13 cellular contexts compared by ENCODE assay signal in the genomic region with DNA sequence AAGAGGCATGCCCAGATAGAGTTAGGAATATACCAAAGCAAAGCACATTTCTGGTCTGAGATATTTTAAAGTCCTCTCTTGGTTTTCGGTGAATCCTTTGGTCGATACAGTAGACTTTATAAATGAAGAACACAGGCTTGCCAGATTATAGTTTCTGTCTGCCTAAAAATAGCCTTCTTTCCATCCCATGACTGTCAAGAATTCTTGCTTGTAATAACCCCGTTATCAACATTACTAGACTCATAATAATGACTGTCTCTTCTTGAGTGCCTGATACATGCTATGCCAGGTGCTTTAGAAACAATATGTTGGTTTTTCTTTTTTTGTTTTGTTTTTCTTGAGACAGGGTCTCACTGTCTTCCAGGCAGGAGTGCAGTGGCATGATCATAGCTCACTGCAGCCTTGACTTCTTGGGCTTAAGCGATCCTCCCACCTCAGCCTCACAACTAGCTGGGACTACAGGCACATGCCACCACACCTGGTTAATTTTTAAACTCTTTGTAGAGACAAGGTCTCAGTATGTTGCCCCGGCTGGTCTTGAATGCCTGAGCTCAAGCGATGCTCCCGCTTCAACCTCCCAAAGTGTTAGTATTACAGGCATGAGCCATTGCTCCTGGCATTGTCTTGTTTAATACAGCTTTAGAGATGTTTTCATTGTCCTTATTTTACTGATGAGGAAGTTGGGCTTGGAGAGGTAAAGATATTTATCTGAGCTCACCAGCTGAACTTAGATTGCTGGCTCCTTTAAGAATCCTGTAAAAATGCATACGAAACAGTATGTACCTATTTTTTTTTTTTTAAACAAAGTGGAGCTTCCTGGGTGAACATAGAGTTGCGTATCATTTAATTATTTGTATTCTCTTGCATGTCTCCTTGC. TPM values are rescaled to one million over a fixed set of nuclear protein-coding genes. Genes with fewer than 3 reads are reported as not detected.
DNase-seq lines count a peak whose midpoint lies in the region; ATAC-seq, FAIRE-seq and TF ChIP-seq lines count a peak whose summit lies in the region.
"Had no signal": no experiment of that assay in that cellular context is flagged by ENCODE, and none has a peak within 500 bp of the region (broad histone marks: within the 10 kb centered on the region; RNA-seq: fewer than 3 reads in every experiment).

No MANE protein-coding gene starts in this region.

- no peaks in the 10 kb centered on the region for H3K9me3 ChIP-seq in uterus
- no peaks in the 10 kb centered on the region for H3K9me3 ChIP-seq in transverse colon

- H3K36me3 ChIP-seq in uterus (no peaks in the 10 kb centered on the region), transverse colon (no peaks in the 10 kb centered on the region)
- H3K36me3 ChIP-seq: WERI-Rb-1 had no signal

- in situ Hi-C loops in transverse colon (cut with MboI; ENCODE audit: low pct_ligation_motif_present in 1 of 4, low pct_unique_long_range_greater_than_20kb in 1 of 4, low sequenced_read_pairs in 3 of 4) = no loop called here

- no peak for TF ChIP-seq EP300 in transverse colon (IDR thresholded peaks at IDR 0.05; ENCODE audit: low read depth)

- 58 to 71% methylated on average over 5 to 9 of the region's 9 CpGs for WGBS in transverse colon (ENCODE audit: low coverage in 1 of 2), 2 donors

- H3K4me1 Mint-ChIP-seq in stimulated activated naive CD8-positive, alpha-beta T cell treated with anti-CD3 and anti-CD28 coated beads, Interleukin-15, Interleukin-2, amounts not matched to agents 100 ng/mL and 50 ng/mL, for 24 hours (ENCODE audit: low read depth) = peaks cover 92% of the 10 kb centered on the region
- H3K4me1 Mint-ChIP-seq in T-cell = peaks cover 89 to 96% (median 96%) of the 10 kb centered on the region in 3 donors
- H3K4me1 Mint-ChIP-seq in HFFc6 (ENCODE audit: low read depth) = peaks cover 24% of the 10 kb centered on the region

- H3K9me3 Mint-ChIP-seq in stimulated activated naive CD8-positive, alpha-beta T cell treated with anti-CD3 and anti-CD28 coated beads, Interleukin-15, Interleukin-2, amounts not matched to agents 100 ng/mL and 50 ng/mL, for 24 hours = no peaks in the 10 kb centered on the region
- H3K9me3 Mint-ChIP-seq in T-cell = no peaks in the 10 kb centered on the region
- no peaks in the 10 kb centered on the region for H3K9me3 Mint-ChIP-seq in HFFc6

- FAIRE-seq in HTR-8/SVneo (lab: Jason Lieb, UNC) = no peak

- no peaks in the 10 kb centered on the region for H3K27me3 Mint-ChIP-seq in stimulated activated naive CD8-positive, alpha-beta T cell treated with anti-CD3 and anti-CD28 coated beads, Interleukin-15, Interleukin-2, amounts not matched to agents 100 ng/mL and 50 ng/mL, for 24 hours
- H3K27me3 Mint-ChIP-seq in T-cell (no peaks in the 10 kb centered on the region), HFFc6 (ENCODE audit: insufficient read depth) (no peaks in the 10 kb centered on the region; the same call in none of the 2 replicates)

- no peak for TF ChIP-seq POLR2A in uterus (IDR thresholded peaks at IDR 0.05)
- no peak for TF ChIP-seq POLR2A in transverse colon (IDR thresholded peaks at IDR 0.05)

- H3K27me3 ChIP-seq in uterus (no peaks in the 10 kb centered on the region), transverse colon (no peaks in the 10 kb centered on the region)
- H3K27me3 ChIP-seq: dorsolateral prefrontal cortex had no signal

- ATAC-seq in stimulated activated naive CD8-positive, alpha-beta T cell treated with anti-CD3 and anti-CD28 coated beads, Interleukin-15, Interleukin-2, amounts not matched to agents 100 U/mL and 50 U/mL, for 24 hours = no peak
- ATAC-seq in T-cell (replicated peaks in 1 of 4) (no peak), left ventricle myocardium superior (peak; percentile 79)

- POLR2A ChIA-PET in T-cell (lab: Charles Lee) = no interaction called here

- TF ChIP-seq CTCF in uterus (IDR thresholded peaks at IDR 0.05) (no peak), HFFc6 (IDR thresholded peaks at IDR 0.05) (no peak), transverse colon (IDR thresholded peaks at IDR 0.05) (no peak)

- intact Hi-C loops in left ventricle myocardium superior (cut with micrococcal nuclease) (no loop called here), uterus (cut with DNase I; ENCODE audit: low total_unique reads) (no loop called here), transverse colon (cut with DNase I; ENCODE audit: low total_unique reads) (no loop called here)

- DNase-seq in stimulated activated naive CD8-positive, alpha-beta T cell treated with anti-CD3 and anti-CD28 coated beads, Interleukin-15, Interleukin-2, amounts not matched to agents 100 U/mL and 50 U/mL, for 24 hours = no peak
- DNase-seq in T-cell (no peak), left ventricle myocardium superior (no peak), uterus (no peak), HFFc6 (no peak), transverse colon (no peak), HTR-8/SVneo (ENCODE audit: insufficient read length, low spot score) (no peak)
- DNase-seq: activated naive CD4-positive, alpha-beta T cell; dorsolateral prefrontal cortex; NCI-H146; OCI-M1; WERI-Rb-1 had no signal

- no peak overlapping the region for H3K4me3 Mint-ChIP-seq in stimulated activated naive CD8-positive, alpha-beta T cell treated with anti-CD3 and anti-CD28 coated beads, Interleukin-15, Interleukin-2, amounts not matched to agents 100 ng/mL and 50 ng/mL, for 24 hours
- peak overlapping the region in 1 of 3 donors; percentile 57 for H3K4me3 Mint-ChIP-seq in T-cell
- no peak overlapping the region for H3K4me3 Mint-ChIP-seq in HFFc6

- peak overlapping the region; percentile 69 for H3K27ac Mint-ChIP-seq in stimulated activated naive CD8-positive, alpha-beta T cell treated with anti-CD3 and anti-CD28 coated beads, Interleukin-15, Interleukin-2, amounts not matched to agents 100 ng/mL and 50 ng/mL, for 24 hours
- peak overlapping the region; percentile 79 to 83 for H3K27ac Mint-ChIP-seq in T-cell
- no peak overlapping the region for H3K27ac Mint-ChIP-seq in HFFc6

- H3K4me1 ChIP-seq in uterus (no peaks in the 10 kb centered on the region), transverse colon (peaks cover 0 to 27% (median 15%) of the 10 kb centered on the region in 4 donors)

- H3K36me3 Mint-ChIP-seq in stimulated activated naive CD8-positive, alpha-beta T cell treated with anti-CD3 and anti-CD28 coated beads, Interleukin-15, Interleukin-2, amounts not matched to agents 100 ng/mL and 50 ng/mL, for 24 hours (ENCODE audit: low read depth) = peaks cover 26% of the 10 kb centered on the region
- H3K36me3 Mint-ChIP-seq in T-cell (peaks cover 21% of the 10 kb centered on the region), HFFc6 (ENCODE audit: low read depth) (peaks cover 5% of the 10 kb centered on the region; the same call in 1 of the 2 replicates)

- CTCF ChIA-PET in T-cell (lab: Charles Lee) = interaction anchor here in 1 of 2 donors (1.0 to 1.1 kb wide), 4 partner anchors 9 to 83 kb away, joined by 3 to 4 read pairs (median 4); no protein-coding TSS in a partner anchor

- H3K4me3 ChIP-seq in uterus (no peak overlapping the region), transverse colon (no peak overlapping the region)
- H3K4me3 ChIP-seq: dorsolateral prefrontal cortex had no signal

- peak overlapping the region; percentile 26 to 36 for H3K27ac ChIP-seq in uterus
- no peak overlapping the region for H3K27ac ChIP-seq in transverse colon
- H3K27ac ChIP-seq: WERI-Rb-1 had no signal

RNA-seq across cellular contexts. Expression of a gene that starts 30.4 kb away (rescaled TPM):
- total RNA-seq in T-cell = 10 to 100 TPM; 49.8 to 78.3 (median 63.7) TPM
- total RNA-seq in left ventricle myocardium superior = 3.4 TPM
- total RNA-seq in uterus = 10 to 100 TPM; 21.0 to 82.1 (median 58.7) TPM
- total RNA-seq in HFFc6 (2021; fragmentation: NEBNext Ultra II Directional; extraction: Animal tissue kit (Norgen Biotek cat#: 25700)) = 1 to 10 TPM; 2.4 to 4.3 (median 3.8) TPM
- total RNA-seq in transverse colon = 100 to 1,000 TPM in 1 of 4 donors, 10 to 100 TPM in 2, 1 to 10 TPM in 1; 4.2 to 123 (median 31.5) TPM

Comparison
In these comparisons a context has a peak if more than half of its experiments do, and no peak if none do; other contexts are left out.
1. H3K27ac ChIP-seq: peak in uterus (2 of 2); none in transverse colon (0 of 4).